Comparison of ENCODE assay signal across 1 cellular context in genomic region chr22:49962012-49962750, GRCh38.
TF ChIP-seq lines count a peak whose summit lies in the region.

No MANE protein-coding gene starts in this region.

TF ChIP-seq in K562, 482 proteins besides CTCF, POLR2A, EP300 and RAD21 (continues in another document):
- TF ChIP-seq CREM (IDR thresholded peaks at IDR 0.05; ENCODE audit: low read depth): peak; percentile 43; the same call in 1 of the 2 replicates
- TF ChIP-seq, protein P1, sequence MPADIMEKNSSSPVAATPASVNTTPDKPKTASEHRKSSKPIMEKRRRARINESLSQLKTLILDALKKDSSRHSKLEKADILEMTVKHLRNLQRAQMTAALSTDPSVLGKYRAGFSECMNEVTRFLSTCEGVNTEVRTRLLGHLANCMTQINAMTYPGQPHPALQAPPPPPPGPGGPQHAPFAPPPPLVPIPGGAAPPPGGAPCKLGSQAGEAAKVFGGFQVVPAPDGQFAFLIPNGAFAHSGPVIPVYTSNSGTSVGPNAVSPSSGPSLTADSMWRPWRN (IDR thresholded peaks at IDR 0.05; ENCODE audit: low read depth): no peak
- peak; percentile 81; the same call in 1 of the 2 replicates for TF ChIP-seq BHLHE40 (IDR thresholded peaks at IDR 0.05; ENCODE audit: low read length)
- TF ChIP-seq E2F6 (IDR thresholded peaks at IDR 0.05; ENCODE audit: borderline replicate concordance in 1 of 2, extremely low read depth in 1 of 2, insufficient read depth in 1 of 2, insufficient read length in 1 of 2, low read depth in 1 of 2, low read length in 1 of 2, poor library complexity in 1 of 2, severe bottlenecking in 1 of 2): no peak
- 0 out of 2 replicates have a peak, but pooled peaks have one; percentile 53 for TF ChIP-seq GMEB1 (CRISPR knock-in tag; IDR thresholded peaks at IDR 0.05)
- TF ChIP-seq PHB2 (IDR thresholded peaks at IDR 0.05; ENCODE audit: low read depth): no peak
- TF ChIP-seq HNRNPH1 (optimal IDR thresholded peaks at IDR 0.05; ENCODE audit: low read depth, low read length): no peak
- TF ChIP-seq ARNT (IDR thresholded peaks at IDR 0.05): no peak
- TF ChIP-seq ATF7 (IDR thresholded peaks at IDR 0.05): 0 out of 2 replicates have a peak, but pooled peaks have one; percentile 32
- TF ChIP-seq, protein P2, sequence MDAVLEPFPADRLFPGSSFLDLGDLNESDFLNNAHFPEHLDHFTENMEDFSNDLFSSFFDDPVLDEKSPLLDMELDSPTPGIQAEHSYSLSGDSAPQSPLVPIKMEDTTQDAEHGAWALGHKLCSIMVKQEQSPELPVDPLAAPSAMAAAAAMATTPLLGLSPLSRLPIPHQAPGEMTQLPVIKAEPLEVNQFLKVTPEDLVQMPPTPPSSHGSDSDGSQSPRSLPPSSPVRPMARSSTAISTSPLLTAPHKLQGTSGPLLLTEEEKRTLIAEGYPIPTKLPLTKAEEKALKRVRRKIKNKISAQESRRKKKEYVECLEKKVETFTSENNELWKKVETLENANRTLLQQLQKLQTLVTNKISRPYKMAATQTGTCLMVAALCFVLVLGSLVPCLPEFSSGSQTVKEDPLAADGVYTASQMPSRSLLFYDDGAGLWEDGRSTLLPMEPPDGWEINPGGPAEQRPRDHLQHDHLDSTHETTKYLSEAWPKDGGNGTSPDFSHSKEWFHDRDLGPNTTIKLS (IDR thresholded peaks at IDR 0.05; ENCODE audit: borderline replicate concordance, low read depth): no peak
- no peak for TF ChIP-seq CBFA2T3 (IDR thresholded peaks at IDR 0.05)
- TF ChIP-seq FUS (optimal IDR thresholded peaks at IDR 0.05; ENCODE audit: low read depth, low read length): no peak
- TF ChIP-seq, protein P3, sequence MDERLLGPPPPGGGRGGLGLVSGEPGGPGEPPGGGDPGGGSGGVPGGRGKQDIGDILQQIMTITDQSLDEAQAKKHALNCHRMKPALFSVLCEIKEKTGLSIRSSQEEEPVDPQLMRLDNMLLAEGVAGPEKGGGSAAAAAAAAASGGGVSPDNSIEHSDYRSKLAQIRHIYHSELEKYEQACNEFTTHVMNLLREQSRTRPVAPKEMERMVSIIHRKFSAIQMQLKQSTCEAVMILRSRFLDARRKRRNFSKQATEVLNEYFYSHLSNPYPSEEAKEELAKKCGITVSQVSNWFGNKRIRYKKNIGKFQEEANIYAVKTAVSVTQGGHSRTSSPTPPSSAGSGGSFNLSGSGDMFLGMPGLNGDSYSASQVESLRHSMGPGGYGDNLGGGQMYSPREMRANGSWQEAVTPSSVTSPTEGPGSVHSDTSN (CRISPR knock-in tag; IDR thresholded peaks at IDR 0.05; ENCODE audit: low read depth): no peak
- TF ChIP-seq, protein P3 (tag; conservative IDR thresholded peaks at IDR 0.05; ENCODE audit: low read depth): no peak
- TF ChIP-seq SAFB (IDR thresholded peaks at IDR 0.05; ENCODE audit: borderline replicate concordance, low read depth, low read length): 0 out of 2 replicates have a peak, but pooled peaks have one; percentile 38
- no peak for TF ChIP-seq ATF1 (CRISPR knock-in tag; IDR thresholded peaks at IDR 0.05)
- 0 out of 2 replicates have a peak, but pooled peaks have one; percentile 35 for TF ChIP-seq ATF1 (tag; IDR thresholded peaks at IDR 0.05)
- TF ChIP-seq L3MBTL2 (IDR thresholded peaks at IDR 0.05): peak; percentile 33; the same call in 1 of the 2 replicates
- TF ChIP-seq ATF4 (CRISPR knock-in tag; IDR thresholded peaks at IDR 0.05): no peak
- TF ChIP-seq ARID1B (IDR thresholded peaks at IDR 0.05): 0 out of 2 replicates have a peak, but pooled peaks have one; percentile 13
- no peak for TF ChIP-seq MYBL2 (IDR thresholded peaks at IDR 0.05; ENCODE audit: low read depth)
- TF ChIP-seq MYBL2 (CRISPR knock-in tag; IDR thresholded peaks at IDR 0.05; ENCODE audit: borderline replicate concordance): no peak
- no peak for TF ChIP-seq TAF9B (IDR thresholded peaks at IDR 0.05; ENCODE audit: partially characterized antibody)
- no peak for TF ChIP-seq PCBP1 (IDR thresholded peaks at IDR 0.05; ENCODE audit: low read depth, low read length, poor library complexity, severe bottlenecking)
- TF ChIP-seq MITF (IDR thresholded peaks at IDR 0.05): peak; percentile 60; the same call in 1 of the 2 replicates
- 0 out of 2 replicates have a peak, but pooled peaks have one; percentile 44 for TF ChIP-seq ETV1 (tag; conservative IDR thresholded peaks at IDR 0.05; ENCODE audit: low read depth)
- no peak for TF ChIP-seq ZBTB49 (CRISPR knock-in tag; IDR thresholded peaks at IDR 0.05; ENCODE audit: borderline replicate concordance)
- TF ChIP-seq FOXK2 (conservative IDR thresholded peaks at IDR 0.05 in 1 of 2, IDR thresholded peaks at IDR 0.05 in 1 of 2; ENCODE audit: low read depth in 2 of 2): peak in 1 of 2 experiments; percentile 39; a peak in 1 of 4 replicates
- TF ChIP-seq, protein P4, sequence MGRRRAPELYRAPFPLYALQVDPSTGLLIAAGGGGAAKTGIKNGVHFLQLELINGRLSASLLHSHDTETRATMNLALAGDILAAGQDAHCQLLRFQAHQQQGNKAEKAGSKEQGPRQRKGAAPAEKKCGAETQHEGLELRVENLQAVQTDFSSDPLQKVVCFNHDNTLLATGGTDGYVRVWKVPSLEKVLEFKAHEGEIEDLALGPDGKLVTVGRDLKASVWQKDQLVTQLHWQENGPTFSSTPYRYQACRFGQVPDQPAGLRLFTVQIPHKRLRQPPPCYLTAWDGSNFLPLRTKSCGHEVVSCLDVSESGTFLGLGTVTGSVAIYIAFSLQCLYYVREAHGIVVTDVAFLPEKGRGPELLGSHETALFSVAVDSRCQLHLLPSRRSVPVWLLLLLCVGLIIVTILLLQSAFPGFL (CRISPR knock-in tag; IDR thresholded peaks at IDR 0.05): no peak
- no peak for TF ChIP-seq HNRNPL (IDR thresholded peaks at IDR 0.05; ENCODE audit: low read depth, low read length)
- no peak for TF ChIP-seq ZC3H8 (IDR thresholded peaks at IDR 0.05)
- TF ChIP-seq ILK (tag; IDR thresholded peaks at IDR 0.05; ENCODE audit: borderline replicate concordance, low read depth): no peak
- peak; percentile 4; the same call in 1 of the 2 replicates for TF ChIP-seq RBFOX2 (IDR thresholded peaks at IDR 0.05; ENCODE audit: low read depth, low read length)
- no peak for TF ChIP-seq ERF (CRISPR knock-in tag; IDR thresholded peaks at IDR 0.05)
- no peak for TF ChIP-seq PRDM10 (IDR thresholded peaks at IDR 0.05; ENCODE audit: partially characterized antibody)
- TF ChIP-seq NFE2 (IDR thresholded peaks at IDR 0.05; ENCODE audit: low read depth): 0 out of 2 replicates have a peak, but pooled peaks have one; percentile 23
- TF ChIP-seq, protein P5, sequence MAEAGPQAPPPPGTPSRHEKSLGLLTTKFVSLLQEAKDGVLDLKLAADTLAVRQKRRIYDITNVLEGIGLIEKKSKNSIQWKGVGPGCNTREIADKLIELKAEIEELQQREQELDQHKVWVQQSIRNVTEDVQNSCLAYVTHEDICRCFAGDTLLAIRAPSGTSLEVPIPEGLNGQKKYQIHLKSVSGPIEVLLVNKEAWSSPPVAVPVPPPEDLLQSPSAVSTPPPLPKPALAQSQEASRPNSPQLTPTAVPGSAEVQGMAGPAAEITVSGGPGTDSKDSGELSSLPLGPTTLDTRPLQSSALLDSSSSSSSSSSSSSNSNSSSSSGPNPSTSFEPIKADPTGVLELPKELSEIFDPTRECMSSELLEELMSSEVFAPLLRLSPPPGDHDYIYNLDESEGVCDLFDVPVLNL (CRISPR knock-in tag; IDR thresholded peaks at IDR 0.05; ENCODE audit: low read depth): no peak
- no peak for TF ChIP-seq GATAD2B (IDR thresholded peaks at IDR 0.05; ENCODE audit: borderline replicate concordance)
- no peak for TF ChIP-seq ZKSCAN3 (CRISPR knock-in tag; IDR thresholded peaks at IDR 0.05)
- TF ChIP-seq, protein P6, sequence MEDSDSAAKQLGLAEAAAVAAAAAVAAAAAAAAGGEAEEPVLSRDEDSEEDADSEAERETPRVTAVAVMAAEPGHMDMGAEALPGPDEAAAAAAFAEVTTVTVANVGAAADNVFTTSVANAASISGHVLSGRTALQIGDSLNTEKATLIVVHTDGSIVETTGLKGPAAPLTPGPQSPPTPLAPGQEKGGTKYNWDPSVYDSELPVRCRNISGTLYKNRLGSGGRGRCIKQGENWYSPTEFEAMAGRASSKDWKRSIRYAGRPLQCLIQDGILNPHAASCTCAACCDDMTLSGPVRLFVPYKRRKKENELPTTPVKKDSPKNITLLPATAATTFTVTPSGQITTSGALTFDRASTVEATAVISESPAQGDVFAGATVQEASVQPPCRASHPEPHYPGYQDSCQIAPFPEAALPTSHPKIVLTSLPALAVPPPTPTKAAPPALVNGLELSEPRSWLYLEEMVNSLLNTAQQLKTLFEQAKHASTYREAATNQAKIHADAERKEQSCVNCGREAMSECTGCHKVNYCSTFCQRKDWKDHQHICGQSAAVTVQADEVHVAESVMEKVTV (CRISPR knock-in tag; IDR thresholded peaks at IDR 0.05): no peak
